In the genomic region with DNA sequence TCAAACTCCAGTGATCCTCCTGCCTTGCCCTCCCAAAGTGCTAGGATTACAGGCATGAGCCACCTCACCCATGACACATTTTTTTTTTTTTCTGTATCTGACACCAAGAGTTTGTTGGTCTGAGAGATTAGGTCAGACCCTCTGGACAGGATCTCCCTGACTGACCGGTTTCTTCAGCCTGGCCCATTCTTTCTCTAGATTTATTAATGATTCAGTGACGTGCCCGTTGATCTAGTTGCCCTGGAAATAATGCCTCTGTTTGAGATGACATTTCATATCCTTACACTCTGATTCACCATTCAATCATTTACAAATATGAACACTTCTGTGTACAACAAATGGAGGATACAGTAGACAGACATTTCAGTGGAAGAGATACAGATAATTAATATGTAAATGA, we compare ENCODE assay signal across 3 cellular contexts.
TF ChIP-seq lines count a peak whose summit lies in the region.

No MANE protein-coding gene starts in this region.

TF ChIP-seq in SK-N-SH, 30 proteins besides CTCF, POLR2A, EP300 and RAD21:
- TF ChIP-seq PBX3 (IDR thresholded peaks at IDR 0.05) = peak; percentile 39; the same call in 1 of the 2 replicates
- TF ChIP-seq, protein P1, sequence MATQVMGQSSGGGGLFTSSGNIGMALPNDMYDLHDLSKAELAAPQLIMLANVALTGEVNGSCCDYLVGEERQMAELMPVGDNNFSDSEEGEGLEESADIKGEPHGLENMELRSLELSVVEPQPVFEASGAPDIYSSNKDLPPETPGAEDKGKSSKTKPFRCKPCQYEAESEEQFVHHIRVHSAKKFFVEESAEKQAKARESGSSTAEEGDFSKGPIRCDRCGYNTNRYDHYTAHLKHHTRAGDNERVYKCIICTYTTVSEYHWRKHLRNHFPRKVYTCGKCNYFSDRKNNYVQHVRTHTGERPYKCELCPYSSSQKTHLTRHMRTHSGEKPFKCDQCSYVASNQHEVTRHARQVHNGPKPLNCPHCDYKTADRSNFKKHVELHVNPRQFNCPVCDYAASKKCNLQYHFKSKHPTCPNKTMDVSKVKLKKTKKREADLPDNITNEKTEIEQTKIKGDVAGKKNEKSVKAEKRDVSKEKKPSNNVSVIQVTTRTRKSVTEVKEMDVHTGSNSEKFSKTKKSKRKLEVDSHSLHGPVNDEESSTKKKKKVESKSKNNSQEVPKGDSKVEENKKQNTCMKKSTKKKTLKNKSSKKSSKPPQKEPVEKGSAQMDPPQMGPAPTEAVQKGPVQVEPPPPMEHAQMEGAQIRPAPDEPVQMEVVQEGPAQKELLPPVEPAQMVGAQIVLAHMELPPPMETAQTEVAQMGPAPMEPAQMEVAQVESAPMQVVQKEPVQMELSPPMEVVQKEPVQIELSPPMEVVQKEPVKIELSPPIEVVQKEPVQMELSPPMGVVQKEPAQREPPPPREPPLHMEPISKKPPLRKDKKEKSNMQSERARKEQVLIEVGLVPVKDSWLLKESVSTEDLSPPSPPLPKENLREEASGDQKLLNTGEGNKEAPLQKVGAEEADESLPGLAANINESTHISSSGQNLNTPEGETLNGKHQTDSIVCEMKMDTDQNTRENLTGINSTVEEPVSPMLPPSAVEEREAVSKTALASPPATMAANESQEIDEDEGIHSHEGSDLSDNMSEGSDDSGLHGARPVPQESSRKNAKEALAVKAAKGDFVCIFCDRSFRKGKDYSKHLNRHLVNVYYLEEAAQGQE (IDR thresholded peaks at IDR 0.05; ENCODE audit: low read depth, low read length) = no peak
- TF ChIP-seq JUND (IDR thresholded peaks at IDR 0.05) = no peak

TF ChIP-seq in SK-N-SH treated with all-trans-retinoic acid at 6 μM for 48 hours, 23 proteins besides CTCF, POLR2A, EP300 and RAD21:
- TF ChIP-seq ISL1 (CRISPR knock-in tag; IDR thresholded peaks at IDR 0.05) = no peak
TF ChIP-seq in SK-N-SH treated with all-trans-retinoic acid at 6 μM for 48 hours: peak in this region for 0.

TF ChIP-seq in IMR-90, 13 proteins besides CTCF, POLR2A, EP300 and RAD21:
- TF ChIP-seq SMC3 (IDR thresholded peaks at IDR 0.05; ENCODE audit: low read depth, low read length) (no peak), MXI1 (IDR thresholded peaks at IDR 0.05; ENCODE audit: borderline replicate concordance, low read depth, low read length) (no peak), CEBPB (IDR thresholded peaks at IDR 0.05; ENCODE audit: low read depth, low read length) (no peak)
